Comparison of ENCODE assay signal across 25 cellular contexts in the genomic region with DNA sequence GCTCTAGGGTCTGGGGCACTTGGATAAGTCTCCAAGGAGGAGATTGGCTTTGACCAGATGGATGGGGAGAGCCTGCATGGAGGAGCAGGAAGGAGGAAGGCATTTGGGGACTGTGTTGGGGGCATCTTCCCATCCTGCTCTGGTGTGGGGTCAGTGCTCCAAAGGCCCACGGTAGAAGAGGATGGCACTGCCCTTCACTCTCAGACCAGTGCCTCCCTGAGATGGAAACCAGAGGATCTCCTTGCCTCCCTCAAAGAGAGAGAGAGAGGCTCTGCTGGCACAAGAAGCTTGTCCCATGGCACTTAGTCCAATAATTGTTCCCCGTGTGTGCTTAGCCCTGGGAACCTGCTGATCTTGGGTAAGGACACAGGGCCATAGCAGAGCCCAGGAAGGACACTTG. TPM values are rescaled to one million over a fixed set of nuclear protein-coding genes. Genes with fewer than 3 reads are reported as not detected.
DNase-seq lines count a peak whose midpoint lies in the region; ATAC-seq and TF ChIP-seq lines count a peak whose summit lies in the region.
"Had no signal": no experiment of that assay in that cellular context is flagged by ENCODE, and none has a peak within 500 bp of the region (broad histone marks: within the 10 kb centered on the region; RNA-seq: fewer than 3 reads in every experiment).

No MANE protein-coding gene starts in this region.

- 83 to 100% methylated on average over 1 to 2 of the region's 2 CpGs for WGBS in testis, 2 donors

- no peak overlapping the region for H3K27ac ChIP-seq in testis
- H3K27ac ChIP-seq: BLaER1, GM23248, PC-9, SJCRH30 had no signal

- no peaks in the 10 kb centered on the region for H3K9me3 ChIP-seq in testis
- H3K9me3 ChIP-seq: BLaER1, SJCRH30 had no signal

- no peak for TF ChIP-seq POLR2A in testis (IDR thresholded peaks at IDR 0.05)

- H3K27ac Mint-ChIP-seq in activated CD8-positive, alpha-beta T cell treated with anti-CD3 and anti-CD28 coated beads, Interleukin-2, amount 10 ng/mL, durations not matched to agents 7 days and 5 days, result no peak overlapping the region
- H3K27ac Mint-ChIP-seq in activated CD8-positive, alpha-beta T cell treated with anti-CD3 and anti-CD28 coated beads for 36 hours, result no peak overlapping the region
- H3K27ac Mint-ChIP-seq in endothelial cell (ENCODE audit: unreplicated experiment), result peak overlapping the region; percentile 48
- H3K27ac Mint-ChIP-seq: CD4-positive, CD25-positive, alpha-beta regulatory T cell; H9; HFFc6; IgD-negative memory B cell had no signal

- peaks cover 12% of the 10 kb centered on the region for H3K4me1 ChIP-seq in testis

- H3K27me3 Mint-ChIP-seq in activated CD8-positive, alpha-beta T cell treated with anti-CD3 and anti-CD28 coated beads, Interleukin-2, amount 10 ng/mL, durations not matched to agents 7 days and 5 days (ENCODE audit: low read depth), result peaks cover 4% of the 10 kb centered on the region
- no peaks in the 10 kb centered on the region for H3K27me3 Mint-ChIP-seq in activated CD8-positive, alpha-beta T cell treated with anti-CD3 and anti-CD28 coated beads for 36 hours
- peaks cover 5% of the 10 kb centered on the region for H3K27me3 Mint-ChIP-seq in endothelial cell (ENCODE audit: unreplicated experiment)
- H3K27me3 Mint-ChIP-seq: IgD-negative memory B cell had no signal

- H3K27me3 ChIP-seq in testis, result no peaks in the 10 kb centered on the region
- H3K27me3 ChIP-seq: BLaER1 had no signal

- intact Hi-C loops in activated CD8-positive, alpha-beta T cell treated with anti-CD3 and anti-CD28 coated beads for 36 hours (cut with micrococcal nuclease), result loop anchor here (5.0 kb wide), 2 partner anchors 94 to 341 kb away; a partner anchor contains a TSS
- intact Hi-C loops in testis (cut with DNase I; ENCODE audit: low total_unique reads), result loop anchor here (5.0 kb wide), 1 partner anchor 131 kb away; no protein-coding TSS in a partner anchor

- no peak overlapping the region for H3K4me3 Mint-ChIP-seq in activated CD8-positive, alpha-beta T cell treated with anti-CD3 and anti-CD28 coated beads, Interleukin-2, amount 10 ng/mL, durations not matched to agents 7 days and 5 days
- no peak overlapping the region for H3K4me3 Mint-ChIP-seq in activated CD8-positive, alpha-beta T cell treated with anti-CD3 and anti-CD28 coated beads for 36 hours
- H3K4me3 Mint-ChIP-seq in endothelial cell (ENCODE audit: unreplicated experiment), result no peak overlapping the region
- H3K4me3 Mint-ChIP-seq: CD4-positive, CD25-positive, alpha-beta regulatory T cell; H9; HFFc6; IgD-negative memory B cell had no signal

- ATAC-seq in activated CD8-positive, alpha-beta T cell treated with anti-CD3 and anti-CD28 coated beads, Interleukin-2, amount 10 ng/mL, durations not matched to agents 7 days and 5 days, result no peak
- ATAC-seq in activated CD8-positive, alpha-beta T cell treated with anti-CD3 and anti-CD28 coated beads for 36 hours, result no peak
- ATAC-seq: Right ventricle myocardium inferior had no signal

- POLR2A ChIA-PET in activated CD8-positive, alpha-beta T cell treated with anti-CD3 and anti-CD28 coated beads, Interleukin-2, amount 10 ng/mL, durations not matched to agents 7 days and 5 days (lab: Charles Lee), result interaction anchor here (1.1 to 3.5 kb wide), 3 partner anchors 93 to 343 kb away, joined by 4 to 29 read pairs (median 7); a partner anchor contains a TSS
- POLR2A ChIA-PET in activated CD8-positive, alpha-beta T cell treated with anti-CD3 and anti-CD28 coated beads for 36 hours (lab: Charles Lee), result no interaction called here

- no peaks in the 10 kb centered on the region for H3K9me3 Mint-ChIP-seq in activated CD8-positive, alpha-beta T cell treated with anti-CD3 and anti-CD28 coated beads, Interleukin-2, amount 10 ng/mL, durations not matched to agents 7 days and 5 days (ENCODE audit: insufficient read depth)
- H3K9me3 Mint-ChIP-seq in activated CD8-positive, alpha-beta T cell treated with anti-CD3 and anti-CD28 coated beads for 36 hours, result no peaks in the 10 kb centered on the region
- no peaks in the 10 kb centered on the region for H3K9me3 Mint-ChIP-seq in endothelial cell (ENCODE audit: unreplicated experiment)
- H3K9me3 Mint-ChIP-seq: HFFc6, IgD-negative memory B cell had no signal

- H3K4me1 Mint-ChIP-seq in activated CD8-positive, alpha-beta T cell treated with anti-CD3 and anti-CD28 coated beads, Interleukin-2, amount 10 ng/mL, durations not matched to agents 7 days and 5 days (ENCODE audit: low read depth), result peaks cover 18% of the 10 kb centered on the region
- peaks cover 7% of the 10 kb centered on the region for H3K4me1 Mint-ChIP-seq in activated CD8-positive, alpha-beta T cell treated with anti-CD3 and anti-CD28 coated beads for 36 hours (ENCODE audit: low read depth)
- peaks cover 3% of the 10 kb centered on the region for H3K4me1 Mint-ChIP-seq in endothelial cell (ENCODE audit: unreplicated experiment)

- CTCF ChIA-PET in activated CD8-positive, alpha-beta T cell treated with anti-CD3 and anti-CD28 coated beads, Interleukin-2, amount 10 ng/mL, durations not matched to agents 7 days and 5 days (lab: Charles Lee), result interaction anchor here (0.6 to 13.1 kb wide), 36 partner anchors 9 to 427 kb away, joined by 3 to 340 read pairs (median 10); a partner anchor contains a TSS
- CTCF ChIA-PET in activated CD8-positive, alpha-beta T cell treated with anti-CD3 and anti-CD28 coated beads for 36 hours (lab: Charles Lee), result interaction anchor here (1.0 to 18.5 kb wide), 31 partner anchors 10 to 347 kb away, joined by 3 to 294 read pairs (median 14); a partner anchor contains a TSS

- no peaks in the 10 kb centered on the region for H3K36me3 Mint-ChIP-seq in activated CD8-positive, alpha-beta T cell treated with anti-CD3 and anti-CD28 coated beads, Interleukin-2, amount 10 ng/mL, durations not matched to agents 7 days and 5 days (ENCODE audit: low read depth)
- H3K36me3 Mint-ChIP-seq in activated CD8-positive, alpha-beta T cell treated with anti-CD3 and anti-CD28 coated beads for 36 hours (ENCODE audit: low read depth), result no peaks in the 10 kb centered on the region
- no peaks in the 10 kb centered on the region for H3K36me3 Mint-ChIP-seq in endothelial cell (ENCODE audit: low read depth, unreplicated experiment)
- H3K36me3 Mint-ChIP-seq: CD4-positive, CD25-positive, alpha-beta regulatory T cell; IgD-negative memory B cell had no signal

- no peak overlapping the region for H3K4me3 ChIP-seq in testis
- H3K4me3 ChIP-seq: BLaER1, GM23248, PC-9, SJCRH30 had no signal

- no peaks in the 10 kb centered on the region for H3K36me3 ChIP-seq in testis (ENCODE audit: low read depth, missing control alignments)
- H3K36me3 ChIP-seq: BLaER1, SJCRH30 had no signal

- TF ChIP-seq CTCF in activated CD8-positive, alpha-beta T cell treated with anti-CD3 and anti-CD28 coated beads for 36 hours (IDR thresholded peaks at IDR 0.05), result no peak
- TF ChIP-seq CTCF in GM13976 (IDR thresholded peaks at IDR 0.05; ENCODE audit: borderline replicate concordance, control extremely low read depth, extremely low read depth, insufficient read depth, missing control alignments) (no peak), endothelial cell (IDR thresholded peaks at IDR 0.05; ENCODE audit: unreplicated experiment) (no peak), testis (IDR thresholded peaks at IDR 0.05) (no peak)

- in situ Hi-C loops in GM13976 (cut with MboI; ENCODE audit: low sequenced_read_pairs, unreplicated experiment), result loop anchor here (5.0 kb wide), 2 partner anchors 131 to 341 kb away; a partner anchor contains a TSS

- DNase-seq in activated CD8-positive, alpha-beta T cell treated with anti-CD3 and anti-CD28 coated beads, Interleukin-2, amount 10 ng/mL, durations not matched to agents 7 days and 5 days, result peak; percentile 15
- DNase-seq in activated CD8-positive, alpha-beta T cell treated with anti-CD3 and anti-CD28 coated beads for 36 hours, result no peak
- DNase-seq in GM13976 (ENCODE audit: low spot score) (peak; percentile 4), endothelial cell (ENCODE audit: low spot score) (no peak), testis (peak; percentile 4)
- DNase-seq in stimulated activated naive CD4-positive, alpha-beta T cell (lab: John Stamatoyannopoulos, UW), result no peak
- DNase-seq in stimulated activated CD4-positive, alpha-beta T cell treated with anti-CD3 and anti-CD28 coated beads, Interleukin-15, amount 100 ng/mL, for 24 hours, result no peak
- DNase-seq: CD4-positive, CD25-positive, alpha-beta regulatory T cell; GM23248; H9; HFFc6; NCI-H1048; NCI-H1417; NCI-H1694; NCI-H2029 treated with DMSO at 0.1 percent for 48 hours; NCI-H2227 treated with DMSO at 0.1 percent for 48 hours; NCI-H526 treated with DMSO at 0.1 percent for 48 hours; PC-9; SJCRH30 had no signal

RNA-seq across cellular contexts. Expression of a gene that starts 14.6 kb away (rescaled TPM):
- 10 to 100 TPM; 17.0 to 18.5 TPM for total RNA-seq in activated CD8-positive, alpha-beta T cell treated with anti-CD3 and anti-CD28 coated beads, Interleukin-2, amount 10 ng/mL, durations not matched to agents 7 days and 5 days
- total RNA-seq in activated CD8-positive, alpha-beta T cell treated with anti-CD3 and anti-CD28 coated beads for 36 hours, result 10 to 100 TPM in 1 of 2 experiments, 1 to 10 TPM in 1; 8.3 to 10.5 TPM
- total RNA-seq in endothelial cell (ENCODE audit: unreplicated experiment), result 7.8 TPM
- 10 to 100 TPM; 58.6 to 61.8 TPM for total RNA-seq in testis
- polyA plus RNA-seq in testis (ENCODE audit: insufficient read depth, low read depth, low replicate concordance), result 42.0 TPM

RNA-seq across cellular contexts. Expression of a gene that starts 21.7 kb away (rescaled TPM):
- total RNA-seq in activated CD8-positive, alpha-beta T cell treated with anti-CD3 and anti-CD28 coated beads, Interleukin-2, amount 10 ng/mL, durations not matched to agents 7 days and 5 days, result 100 to 1,000 TPM; 123 to 133 TPM
- 100 to 1,000 TPM; 107 to 119 TPM for total RNA-seq in activated CD8-positive, alpha-beta T cell treated with anti-CD3 and anti-CD28 coated beads for 36 hours
- total RNA-seq in endothelial cell (ENCODE audit: unreplicated experiment) (92.7 TPM), testis (10 to 100 TPM; 54.4 to 54.5 TPM)
- 35.0 TPM for polyA plus RNA-seq in testis (ENCODE audit: insufficient read depth, low read depth, low replicate concordance)

RNA-seq across cellular contexts. Expression of a gene that starts 21.9 kb away (rescaled TPM):
- total RNA-seq in activated CD8-positive, alpha-beta T cell treated with anti-CD3 and anti-CD28 coated beads, Interleukin-2, amount 10 ng/mL, durations not matched to agents 7 days and 5 days, result not detected
- under 1 TPM; 0.81 to 0.88 TPM for total RNA-seq in activated CD8-positive, alpha-beta T cell treated with anti-CD3 and anti-CD28 coated beads for 36 hours
- 0.26 TPM for total RNA-seq in endothelial cell (ENCODE audit: unreplicated experiment)
- total RNA-seq in testis, result 1 to 10 TPM; 2.8 to 3.0 TPM
- polyA plus RNA-seq in testis (ENCODE audit: insufficient read depth, low read depth, low replicate concordance), result 4.1 TPM
- total RNA-seq: A172; CD4-positive, CD25-positive, alpha-beta regulatory T cell; GM23248; NCI-H460; Right ventricle myocardium inferior; RPMI7951 had no signal
- polyA plus RNA-seq: GM23248, IgD-negative memory B cell had no signal

RNA-seq across cellular contexts. Expression of a gene that starts 26.5 kb away (rescaled TPM):
- total RNA-seq in activated CD8-positive, alpha-beta T cell treated with anti-CD3 and anti-CD28 coated beads, Interleukin-2, amount 10 ng/mL, durations not matched to agents 7 days and 5 days, result 10 to 100 TPM; 18.2 to 19.3 TPM
- 10 to 100 TPM; 13.6 to 16.2 TPM for total RNA-seq in activated CD8-positive, alpha-beta T cell treated with anti-CD3 and anti-CD28 coated beads for 36 hours
- total RNA-seq in endothelial cell (ENCODE audit: unreplicated experiment), result 20.4 TPM
- 100 to 1,000 TPM in 1 of 2 donors, 10 to 100 TPM in 1; 83.2 to 131 TPM for total RNA-seq in testis
- 68.0 TPM for polyA plus RNA-seq in testis (ENCODE audit: insufficient read depth, low read depth, low replicate concordance)

RNA-seq across cellular contexts. Expression of a gene that starts 46.3 kb away (rescaled TPM):
- total RNA-seq in activated CD8-positive, alpha-beta T cell treated with anti-CD3 and anti-CD28 coated beads, Interleukin-2, amount 10 ng/mL, durations not matched to agents 7 days and 5 days, result 10 to 100 TPM; 30.2 to 31.5 TPM
- total RNA-seq in activated CD8-positive, alpha-beta T cell treated with anti-CD3 and anti-CD28 coated beads for 36 hours, result 10 to 100 TPM; 47.9 to 49.6 TPM
- not detected for total RNA-seq in endothelial cell (ENCODE audit: unreplicated experiment)
- total RNA-seq in testis, result not detected
- not detected for polyA plus RNA-seq in testis (ENCODE audit: insufficient read depth, low read depth, low replicate concordance)
- total RNA-seq: A172, GM23248, PC-9, Right ventricle myocardium inferior, SJCRH30 had no signal
- polyA plus RNA-seq: GM23248, IgD-negative memory B cell had no signal

Comparison
In these comparisons a context has a peak if more than half of its experiments do, and no peak if none do; other contexts are left out.
1. DNase-seq: peak in activated CD8-positive, alpha-beta T cell treated with anti-CD3 and anti-CD28 coated beads, Interleukin-2, amount 10 ng/mL, durations not matched to agents 7 days and 5 days (single experiment), GM13976 (single experiment) and testis (single experiment); none in activated CD8-positive, alpha-beta T cell treated with anti-CD3 and anti-CD28 coated beads for 36 hours (single experiment), endothelial cell (single experiment), stimulated activated naive CD4-positive, alpha-beta T cell (0 of 6) and stimulated activated CD4-positive, alpha-beta T cell treated with anti-CD3 and anti-CD28 coated beads, Interleukin-15, amount 100 ng/mL, for 24 hours (single experiment).